Comparison of ENCODE assay signal across 28 cellular contexts in genomic region chr7:11330717-11331116, GRCh38.
"Had no signal": no experiment of that assay in that cellular context is flagged by ENCODE, and none has a peak within 500 bp of the region (broad histone marks: within the 10 kb centered on the region; RNA-seq: fewer than 3 reads in every experiment).

No MANE protein-coding gene starts in this region.

- H3K36me3 Mint-ChIP-seq: activated naive CD8-positive, alpha-beta T cell had no signal

- H3K27ac ChIP-seq: brain microvascular endothelial cell had no signal

- DNase-seq: activated CD4-positive, alpha-beta T cell treated with anti-CD3 and anti-CD28 coated beads, Interleukin-2, amount 10 ng/mL, durations not matched to agents 24 days and 14 days; activated CD4-positive, alpha-beta T cell treated with anti-CD3 and anti-CD28 coated beads, Interleukin-2, amount 50 U/mL, for 4 hours; activated CD8-positive, alpha-beta T cell treated with anti-CD3 and anti-CD28 coated beads for 36 hours; activated gamma-delta T cell; activated naive CD4-positive, alpha-beta T cell treated with Interleukin-2 at 50 U/mL for 16 hours; activated naive CD8-positive, alpha-beta T cell treated with anti-CD3 and anti-CD28 coated beads, Interleukin-2, amount 50 U/mL, for 24 hours; activated T-cell treated with anti-CD3 and anti-CD28 coated beads, Interleukin-2, amount 50 U/mL, for 24 hours; anterior cingulate cortex; brain microvascular endothelial cell; central memory CD4-positive, alpha-beta T cell; Kasumi-1; MG63; NCI-H1092; NCI-H1436 treated with DMSO at 0.1 percent for 48 hours; NCI-H187; NCI-H2029 treated with DMSO at 0.1 percent for 48 hours; NCI-H2107; NCI-H2171; NCI-H510A; NCI-H526; NCI-H748 treated with DMSO at 0.1 percent for 48 hours; NK-92 treated with Interleukin-12 subunit alpha and Interleukin-12 subunit beta, amount 100 ng/mL, for 24 hours; Right ventricle myocardium superior; SW 1271; T-helper 1 cell; T-helper 9 cell had no signal

- H3K27me3 Mint-ChIP-seq: activated CD4-positive, alpha-beta T cell treated with anti-CD3 and anti-CD28 coated beads, Interleukin-2, amount 10 ng/mL, durations not matched to agents 24 days and 14 days; activated CD8-positive, alpha-beta T cell treated with anti-CD3 and anti-CD28 coated beads for 36 hours; activated naive CD8-positive, alpha-beta T cell; activated T-cell treated with anti-CD3 and anti-CD28 coated beads, Interleukin-2, amount 50 U/mL, for 24 hours had no signal

- H3K36me3 ChIP-seq: brain microvascular endothelial cell, MG63 had no signal

- H3K27ac Mint-ChIP-seq: activated CD4-positive, alpha-beta T cell treated with anti-CD3 and anti-CD28 coated beads, Interleukin-2, amount 10 ng/mL, durations not matched to agents 24 days and 14 days; activated CD8-positive, alpha-beta T cell treated with anti-CD3 and anti-CD28 coated beads for 36 hours; activated naive CD8-positive, alpha-beta T cell; activated naive CD8-positive, alpha-beta T cell treated with anti-CD3 and anti-CD28 coated beads, Interleukin-2, amount 50 U/mL, for 24 hours; activated T-cell treated with anti-CD3 and anti-CD28 coated beads, Interleukin-2, amount 50 U/mL, for 24 hours; activated T-helper 2 cell treated with anti-CD3 and anti-CD28 coated beads, Interferon-gamma antibody, Interleukin-2, Interleukin-4, amounts not matched to agents 10 μg/mL and 5 μg/mL and 100 μg/mL, durations not matched to agents 14 hours and 24 hours and 36 hours had no signal

- H3K9me3 ChIP-seq: MG63 had no signal

- H3K4me3 ChIP-seq: MG63 had no signal

- H3K27me3 ChIP-seq: brain microvascular endothelial cell, MG63 had no signal

- H3K4me3 Mint-ChIP-seq: activated CD4-positive, alpha-beta T cell treated with anti-CD3 and anti-CD28 coated beads, Interleukin-2, amount 10 ng/mL, durations not matched to agents 24 days and 14 days; activated CD8-positive, alpha-beta T cell treated with anti-CD3 and anti-CD28 coated beads for 36 hours; activated naive CD8-positive, alpha-beta T cell; activated naive CD8-positive, alpha-beta T cell treated with anti-CD3 and anti-CD28 coated beads, Interleukin-2, amount 50 U/mL, for 24 hours; activated T-cell treated with anti-CD3 and anti-CD28 coated beads, Interleukin-2, amount 50 U/mL, for 24 hours had no signal

- H3K4me1 Mint-ChIP-seq: activated CD4-positive, alpha-beta T cell treated with anti-CD3 and anti-CD28 coated beads, Interleukin-2, amount 10 ng/mL, durations not matched to agents 24 days and 14 days; activated naive CD8-positive, alpha-beta T cell treated with anti-CD3 and anti-CD28 coated beads, Interleukin-2, amount 50 U/mL, for 24 hours had no signal

- H3K9me3 Mint-ChIP-seq: activated CD4-positive, alpha-beta T cell treated with anti-CD3 and anti-CD28 coated beads, Interleukin-2, amount 10 ng/mL, durations not matched to agents 24 days and 14 days; activated CD8-positive, alpha-beta T cell treated with anti-CD3 and anti-CD28 coated beads for 36 hours; activated naive CD8-positive, alpha-beta T cell treated with anti-CD3 and anti-CD28 coated beads, Interleukin-2, amount 50 U/mL, for 24 hours; activated T-cell treated with anti-CD3 and anti-CD28 coated beads, Interleukin-2, amount 50 U/mL, for 24 hours; activated T-helper 2 cell treated with anti-CD3 and anti-CD28 coated beads, Interferon-gamma antibody, Interleukin-2, Interleukin-4, amounts not matched to agents 10 μg/mL and 5 μg/mL and 100 μg/mL, durations not matched to agents 14 hours and 24 hours and 36 hours had no signal
